ENCODE assay signal across 1 cellular context in the genomic region with DNA sequence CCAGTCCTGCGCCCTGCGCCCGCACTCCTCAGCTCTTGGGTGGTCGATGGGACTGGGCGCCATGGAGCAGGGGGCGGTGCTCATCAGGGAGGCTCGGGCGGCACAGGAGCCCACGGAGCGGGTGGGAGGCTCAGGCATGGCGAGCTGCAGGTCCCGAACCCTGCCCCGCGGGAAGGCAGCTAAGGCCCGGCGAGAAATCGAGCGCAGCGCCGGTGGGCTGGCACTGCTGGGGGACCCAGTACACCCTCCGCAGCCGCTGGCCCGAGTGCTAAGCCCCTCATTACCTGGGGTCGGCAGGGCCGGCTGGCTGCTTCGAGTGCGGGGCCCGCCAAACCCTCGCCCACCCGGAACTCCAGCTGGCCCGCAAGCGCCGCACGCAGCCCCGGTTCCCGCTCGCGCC. TPM values are rescaled to one million over a fixed set of nuclear protein-coding genes. Genes with fewer than 3 reads are reported as not detected.
"Had no signal": no experiment of that assay in that cellular context is flagged by ENCODE, and none has a peak within 500 bp of the region (broad histone marks: within the 10 kb centered on the region; RNA-seq: fewer than 3 reads in every experiment).

No MANE protein-coding gene starts in this region.

RNA-seq across cellular contexts. Expression of gene RAD51, which starts 18.1 kb away (rescaled TPM):
- total RNA-seq: ascending aorta had no signal
